ENCODE assay signal across 1 cellular context in genomic region chr3:180601688-180602666, GRCh38.
TF ChIP-seq lines count a peak whose summit lies in the region.

Gene TTC14 (plus strand): TSS chr3:180602163. CDS start chr3:180602262, 99 bp downstream.

TF ChIP-seq in K562, 482 proteins besides CTCF, POLR2A, EP300 and RAD21 (continued from another document and continues in another):
- TF ChIP-seq BRF2 (IDR thresholded peaks at IDR 0.05; ENCODE audit: borderline replicate concordance, insufficient read depth, insufficient read length) (no peak), CHD1 (IDR thresholded peaks at IDR 0.05; ENCODE audit: low read length) (no peak), E2F1 (CRISPR knock-in tag; IDR thresholded peaks at IDR 0.05) (no peak), HDAC8 (tag; IDR thresholded peaks at IDR 0.05) (no peak), MLLT1 (IDR thresholded peaks at IDR 0.05) (peak in 1 of 2 experiments; percentile 79; a peak in 2 of 4 replicates), ZNF124 (CRISPR knock-in tag; IDR thresholded peaks at IDR 0.05) (no peak), CTCFL (IDR thresholded peaks at IDR 0.05; ENCODE audit: borderline replicate concordance, insufficient read depth, low read depth, low read length, poor library complexity, severe bottlenecking) (peak; percentile 42), SRSF1 (IDR thresholded peaks at IDR 0.05; ENCODE audit: low read depth, low read length) (no peak), SMAD4 (CRISPR knock-in tag; conservative IDR thresholded peaks at IDR 0.05) (no peak), ZFP91 (CRISPR knock-in tag; IDR thresholded peaks at IDR 0.05) (no peak), HBP1 (CRISPR knock-in tag; IDR thresholded peaks at IDR 0.05) (no peak), CREB3 (tag; conservative IDR thresholded peaks at IDR 0.05; ENCODE audit: low read depth) (0 out of 2 replicates have a peak, but pooled peaks have one; percentile 43), TAF7 (tag; IDR thresholded peaks at IDR 0.05) (no peak), NR1H2 (CRISPR knock-in tag; IDR thresholded peaks at IDR 0.05) (no peak), ZNF311 (CRISPR knock-in tag; IDR thresholded peaks at IDR 0.05) (no peak), ZBTB1 (CRISPR knock-in tag; IDR thresholded peaks at IDR 0.05; ENCODE audit: borderline replicate concordance, low read depth) (no peak), SMARCA5 (IDR thresholded peaks at IDR 0.05) (no peak), RBM25 (IDR thresholded peaks at IDR 0.05; ENCODE audit: low read depth, low read length, severe bottlenecking) (no peak), ZHX1 (conservative IDR thresholded peaks at IDR 0.05; ENCODE audit: low read length) (no peak), ZNF584 (CRISPR knock-in tag; IDR thresholded peaks at IDR 0.05; ENCODE audit: low read depth) (peak; percentile 79; the same call in 1 of the 2 replicates), BRD4 (IDR thresholded peaks at IDR 0.05) (0 out of 2 replicates have a peak, but pooled peaks have one; percentile 56), HINFP (tag; conservative IDR thresholded peaks at IDR 0.05; ENCODE audit: low read depth) (no peak), POLR2H (tag; IDR thresholded peaks at IDR 0.05; ENCODE audit: low read depth) (peak; percentile 87), ZNF57 (CRISPR knock-in tag; IDR thresholded peaks at IDR 0.05) (no peak), ZNF324 (CRISPR knock-in tag; IDR thresholded peaks at IDR 0.05) (no peak), ZNF778 (CRISPR knock-in tag; IDR thresholded peaks at IDR 0.05) (no peak), SIX5 (IDR thresholded peaks at IDR 0.05; ENCODE audit: borderline replicate concordance in 1 of 2, insufficient read depth in 1 of 2, low read depth in 1 of 2, low read length in 2 of 2) (peak; percentile 45 to 47; a peak in 3 of 4 replicates), ATF1 (CRISPR knock-in tag; IDR thresholded peaks at IDR 0.05) (no peak), ATF1 (tag; IDR thresholded peaks at IDR 0.05) (peak; percentile 78), HCFC1 (IDR thresholded peaks at IDR 0.05; ENCODE audit: low read depth, low read length) (peak; percentile 78), ZNF707 (CRISPR knock-in tag; conservative IDR thresholded peaks at IDR 0.05) (no peak), TSC22D4 (tag; IDR thresholded peaks at IDR 0.05) (no peak), CAMTA2 (CRISPR knock-in tag; conservative IDR thresholded peaks at IDR 0.05) (no peak), JUNB (CRISPR knock-in tag; conservative IDR thresholded peaks at IDR 0.05) (no peak), TGIF2 (CRISPR knock-in tag; IDR thresholded peaks at IDR 0.05) (no peak), RBFOX2 (IDR thresholded peaks at IDR 0.05; ENCODE audit: low read depth, low read length) (peak; percentile 94), SLC30A9 (CRISPR knock-in tag; IDR thresholded peaks at IDR 0.05) (no peak), BDP1 (IDR thresholded peaks at IDR 0.05; ENCODE audit: insufficient read depth, insufficient read length) (no peak), HEY1 (CRISPR knock-in tag; IDR thresholded peaks at IDR 0.05; ENCODE audit: borderline replicate concordance) (no peak), ZNF395 (CRISPR knock-in tag; IDR thresholded peaks at IDR 0.05) (0 out of 2 replicates have a peak, but pooled peaks have one; percentile 37), HES1 (IDR thresholded peaks at IDR 0.05; ENCODE audit: low read depth) (no peak), RUNX1 (IDR thresholded peaks at IDR 0.05; ENCODE audit: low read depth) (no peak), THAP7 (CRISPR knock-in tag; IDR thresholded peaks at IDR 0.05) (no peak), KLF10 (CRISPR knock-in tag; IDR thresholded peaks at IDR 0.05) (no peak), HMG20A (CRISPR knock-in tag; conservative IDR thresholded peaks at IDR 0.05) (no peak), HDGF (IDR thresholded peaks at IDR 0.05) (no peak)
